Comparison of ENCODE assay signal across 8 cellular contexts in the genomic region with DNA sequence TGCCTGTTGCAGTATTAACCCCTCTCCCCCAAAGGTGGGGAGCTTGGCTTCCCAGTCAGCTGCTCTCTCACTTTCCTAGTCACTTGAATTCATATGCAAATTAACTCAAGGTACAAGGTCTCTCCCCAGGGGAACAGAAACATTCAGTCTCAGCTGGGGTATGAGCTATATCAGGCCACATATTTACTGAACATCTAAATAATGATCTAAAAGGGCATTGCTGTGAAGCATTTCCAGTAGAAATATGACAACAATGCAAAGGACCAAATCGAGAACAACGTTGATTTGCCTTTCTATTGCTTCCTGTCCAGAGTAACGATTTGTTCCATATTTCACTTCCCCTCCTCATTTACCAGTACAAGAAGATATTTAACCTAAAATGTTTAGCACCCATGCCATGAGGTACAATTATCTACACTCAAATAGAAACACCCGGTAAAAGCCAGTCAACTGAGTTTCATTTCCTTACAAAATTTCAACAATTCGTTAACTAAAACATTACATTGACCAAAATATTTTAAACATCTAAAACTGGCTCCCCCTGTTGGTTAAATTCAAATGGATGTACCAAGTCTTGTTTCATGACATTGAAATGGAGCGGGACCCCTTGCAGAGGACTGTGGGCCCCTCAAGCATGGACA. TPM values are rescaled to one million over a fixed set of nuclear protein-coding genes. Genes with fewer than 3 reads are reported as not detected.
A peak's percentile ranks its signal among the peaks of the same experiment; 100 is the strongest.
DNase-seq lines count a peak whose midpoint lies in the region; ATAC-seq, FAIRE-seq and TF ChIP-seq lines count a peak whose summit lies in the region.

No MANE protein-coding gene starts in this region.

- peaks cover 0 to 4% (median 2%) of the 10 kb centered on the region in 3 donors for H3K9me3 Mint-ChIP-seq in IgD-negative memory B cell

- peak overlapping the region; percentile 7 to 91 (median 49) for H3K27ac Mint-ChIP-seq in IgD-negative memory B cell

- H3K27ac ChIP-seq in testis (no peak overlapping the region), upper lobe of left lung (no peak overlapping the region)

- intact Hi-C loops in testis (cut with DNase I; ENCODE audit: low total_unique reads) = no loop called here

- TF ChIP-seq CTCF in bronchial epithelial cell (IDR thresholded peaks at IDR 0.05; ENCODE audit: insufficient read depth, low read length, severe bottlenecking) = no peak
- peak in 2 of 3 experiments; percentile 20 to 35 for TF ChIP-seq CTCF in testis (IDR thresholded peaks at IDR 0.05)
- peak in 2 of 6 experiments; percentile 7 to 32 for TF ChIP-seq CTCF in upper lobe of left lung (IDR thresholded peaks at IDR 0.05)

- WGBS in testis, 2 donors = 74 to 76% methylated on average over 6 of the region's 6 CpGs
- WGBS in upper lobe of left lung, 2 donors = 35 to 42% methylated on average over 6 of the region's 6 CpGs

- peaks cover 1% of the 10 kb centered on the region for H3K36me3 Mint-ChIP-seq in IgD-negative memory B cell

- no peak for TF ChIP-seq EP300 in upper lobe of left lung (IDR thresholded peaks at IDR 0.05)

- H3K9me3 ChIP-seq in testis = no peaks in the 10 kb centered on the region
- H3K9me3 ChIP-seq in upper lobe of left lung = no peaks in the 10 kb centered on the region

- peaks cover 20% of the 10 kb centered on the region for H3K27me3 Mint-ChIP-seq in IgD-negative memory B cell

- H3K4me3 Mint-ChIP-seq in IgD-negative memory B cell = peak overlapping the region; percentile 2 to 82 (median 67)

- H3K27me3 ChIP-seq in bronchial epithelial cell (ENCODE audit: control insufficient read depth, insufficient read depth, low read length) (no peaks in the 10 kb centered on the region), testis (no peaks in the 10 kb centered on the region), upper lobe of left lung (no peaks in the 10 kb centered on the region)

- no peak for FAIRE-seq in bronchial epithelial cell (lab: Jason Lieb, UNC)

- H3K4me1 Mint-ChIP-seq in IgD-negative memory B cell = peaks cover 22 to 29% (median 27%) of the 10 kb centered on the region in 3 donors

- H3K4me3 ChIP-seq in bronchial epithelial cell (ENCODE audit: low read depth, low read length) (no peak overlapping the region), testis (no peak overlapping the region), upper lobe of left lung (peak overlapping the region in 1 of 4 donors; percentile 3)

- TF ChIP-seq POLR2A in testis (IDR thresholded peaks at IDR 0.05) (no peak), upper lobe of left lung (IDR thresholded peaks at IDR 0.05) (no peak)

- ATAC-seq in GM18499 (IDR thresholded peaks at IDR 0.05; ENCODE audit: insufficient read depth, unreplicated experiment) = peak; percentile 90
- ATAC-seq in GM21576 (IDR thresholded peaks at IDR 0.05; ENCODE audit: unreplicated experiment) = peak; percentile 94
- ATAC-seq in upper lobe of left lung (ENCODE audit: low FRiP score in 2 of 2) = no peak

- H3K36me3 ChIP-seq in bronchial epithelial cell (ENCODE audit: control insufficient read depth, insufficient read depth, low read length) = no peaks in the 10 kb centered on the region
- no peaks in the 10 kb centered on the region for H3K36me3 ChIP-seq in testis (ENCODE audit: low read depth, missing control alignments)
- H3K36me3 ChIP-seq in upper lobe of left lung = no peaks in the 10 kb centered on the region

- H3K4me1 ChIP-seq in testis (no peaks in the 10 kb centered on the region), upper lobe of left lung (peaks cover 0 to 16% (median 9%) of the 10 kb centered on the region in 4 donors)

- DNase-seq in bronchial epithelial cell (ENCODE audit: low read depth) (peak; percentile 8), testis (no peak), upper lobe of left lung (no peak), hepatic stellate cell (ENCODE audit: low spot score) (no peak)
- no peak for DNase-seq in stimulated activated CD4-positive, alpha-beta T cell treated with anti-CD3 and anti-CD28 coated beads, Interleukin-1b, Interleukin-23, amount 100 ng/mL, for 48 hours

RNA-seq across cellular contexts. Expression of a gene that starts 36.5 kb away (rescaled TPM):
- 31.3 TPM for polyA plus RNA-seq in IgD-negative memory B cell
- total RNA-seq in bronchial epithelial cell = under 0.01 TPM in 2 replicates
- total RNA-seq in testis = 1 to 10 TPM in 1 of 2 donors, under 1 TPM in 1; 0.55 to 1.5 TPM
- 1.4 TPM for polyA plus RNA-seq in testis (ENCODE audit: insufficient read depth, low read depth, low replicate concordance)
- 10 to 100 TPM; 15.2 to 77.5 (median 25.6) TPM for total RNA-seq in upper lobe of left lung

RNA-seq across cellular contexts. Expression of a gene that starts 43.4 kb away (rescaled TPM):
- 41.3 TPM for polyA plus RNA-seq in IgD-negative memory B cell
- total RNA-seq in bronchial epithelial cell = 37.0 and 63.4 TPM in 2 replicates
- 10 to 100 TPM; 44.6 to 56.5 TPM for total RNA-seq in testis
- polyA plus RNA-seq in testis (ENCODE audit: insufficient read depth, low read depth, low replicate concordance) = 17.1 TPM
- 100 to 1,000 TPM in 3 of 6 donors, 10 to 100 TPM in 3; 63.5 to 181 (median 104) TPM for total RNA-seq in upper lobe of left lung

Comparison
In these comparisons a context has a peak if more than half of its experiments do, and no peak if none do; other contexts are left out.
1. ATAC-seq: peak in GM18499 (single experiment) and GM21576 (single experiment); none in upper lobe of left lung (0 of 2).
2. RNA of a gene that starts 36.5 kb away (total RNA-seq): 15.2 to 77.5 TPM in upper lobe of left lung; 0.55 to 1.5 TPM in testis and under 0.01 TPM in bronchial epithelial cell; every median in the first group is over 4 times any median in the second.